8 cellular contexts compared by ENCODE assay signal in the genomic region with DNA sequence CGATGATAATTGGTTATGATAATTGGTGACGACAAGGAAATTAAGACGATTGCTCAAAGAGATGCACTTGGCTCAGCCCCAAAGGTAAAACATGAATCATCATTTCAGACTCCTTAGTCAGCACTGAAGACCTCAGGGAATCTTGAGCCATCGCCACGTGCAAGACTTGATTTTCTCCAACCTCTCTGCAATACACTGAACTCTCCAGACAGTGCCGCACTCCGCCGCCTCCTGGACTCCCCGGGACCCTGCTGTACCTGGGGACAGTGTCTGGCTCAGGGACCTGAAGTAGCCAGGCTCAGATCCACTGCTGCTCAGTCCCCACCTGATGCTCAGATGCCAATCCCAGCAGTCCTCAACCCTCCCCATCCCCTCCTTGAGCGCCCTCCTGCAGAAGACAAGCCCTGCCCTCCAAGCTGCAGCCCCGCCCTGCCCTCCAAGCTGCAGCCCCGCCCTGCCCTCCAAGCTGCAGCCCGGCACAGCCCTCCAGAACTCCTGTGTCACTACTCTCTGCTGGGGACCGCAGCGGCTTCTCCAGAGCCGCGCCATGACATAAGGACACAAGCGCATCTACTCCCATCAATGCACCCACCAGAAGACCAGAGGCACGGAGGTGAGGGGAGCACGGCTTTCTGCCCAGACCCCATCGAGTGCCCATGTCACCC. TPM values are rescaled to one million over a fixed set of nuclear protein-coding genes. Genes with fewer than 3 reads are reported as not detected.
DNase-seq lines count a peak whose midpoint lies in the region; ATAC-seq lines count a peak whose summit lies in the region.

No MANE protein-coding gene starts in this region.

- H3K4me1 ChIP-seq in BLaER1 treated with 17β-estradiol and CSF1 and Interleukin-3, amounts not matched to agents 10 nM and 100 nM, result peaks cover 55 to 61% (median 60%) of the 10 kb centered on the region in 10 experiments
- H3K4me1 ChIP-seq in rectal smooth muscle tissue (ENCODE audit: control insufficient read depth, insufficient read depth, low read length), result peaks cover 3% of the 10 kb centered on the region

- peak overlapping the region; percentile 92 to 100 (median 94) for H3K4me2 ChIP-seq in BLaER1 treated with 17β-estradiol and CSF1 and Interleukin-3, amounts not matched to agents 10 nM and 100 nM

- no peaks in the 10 kb centered on the region for H3K27me3 ChIP-seq in BLaER1 treated with 17β-estradiol and CSF1 and Interleukin-3, amounts not matched to agents 10 nM and 100 nM
- no peaks in the 10 kb centered on the region for H3K27me3 ChIP-seq in rectal smooth muscle tissue (ENCODE audit: control insufficient read depth, insufficient read depth, low read length)

- H3K4me1 Mint-ChIP-seq in activated naive CD8-positive, alpha-beta T cell treated with anti-CD3 and anti-CD28 coated beads, Interleukin-2, amount 50 U/mL, for 24 hours, result peaks cover 47% of the 10 kb centered on the region

- H3K27ac ChIP-seq in BLaER1 treated with 17β-estradiol and CSF1 and Interleukin-3, amounts not matched to agents 10 nM and 100 nM, result peak overlapping the region in 10 of 11 experiments; percentile 51 to 99 (median 91); a peak in 20 of 22 replicates
- peak overlapping the region; percentile 43 for H3K27ac ChIP-seq in rectal smooth muscle tissue (ENCODE audit: low read depth, low read length)

- H3K36me3 Mint-ChIP-seq in activated naive CD8-positive, alpha-beta T cell treated with anti-CD3 and anti-CD28 coated beads, Interleukin-2, amount 50 U/mL, for 24 hours (ENCODE audit: low read depth), result peaks cover 10% of the 10 kb centered on the region

- peak overlapping the region; percentile 52 to 100 (median 78); a peak in 21 of 22 replicates for H3K9ac ChIP-seq in BLaER1 treated with 17β-estradiol and CSF1 and Interleukin-3, amounts not matched to agents 10 nM and 100 nM
- H3K9ac ChIP-seq in rectal smooth muscle tissue (ENCODE audit: low read length), result no peak overlapping the region

- peaks cover 0 to 4% (median 0%) of the 10 kb centered on the region in 11 experiments; a peak in 6 of 22 replicates for H3K9me3 ChIP-seq in BLaER1 treated with 17β-estradiol and CSF1 and Interleukin-3, amounts not matched to agents 10 nM and 100 nM (replicated peaks in 1 of 11)

- H3K27ac Mint-ChIP-seq in activated naive CD8-positive, alpha-beta T cell treated with anti-CD3 and anti-CD28 coated beads, Interleukin-2, amount 50 U/mL, for 24 hours, result peak overlapping the region; percentile 94

- H3K36me3 ChIP-seq in BLaER1 treated with 17β-estradiol and CSF1 and Interleukin-3, amounts not matched to agents 10 nM and 100 nM, result peaks cover 7 to 13% (median 11%) of the 10 kb centered on the region in 11 experiments; a peak in 14 of 22 replicates
- H3K36me3 ChIP-seq in rectal smooth muscle tissue (ENCODE audit: control insufficient read depth, insufficient read depth, low read length), result peaks cover 8% of the 10 kb centered on the region

- H3K4me3 Mint-ChIP-seq in activated naive CD8-positive, alpha-beta T cell treated with anti-CD3 and anti-CD28 coated beads, Interleukin-2, amount 50 U/mL, for 24 hours, result peak overlapping the region; percentile 92

- H3K9me3 Mint-ChIP-seq in activated naive CD8-positive, alpha-beta T cell treated with anti-CD3 and anti-CD28 coated beads, Interleukin-2, amount 50 U/mL, for 24 hours, result no peaks in the 10 kb centered on the region

- ATAC-seq in GM18909 (IDR thresholded peaks at IDR 0.05; ENCODE audit: poor library complexity, unreplicated experiment), result peak; percentile 39
- ATAC-seq in HG03108 (IDR thresholded peaks at IDR 0.05; ENCODE audit: unreplicated experiment), result peak; percentile 11
- peak; percentile 38 for ATAC-seq in activated naive CD8-positive, alpha-beta T cell treated with anti-CD3 and anti-CD28 coated beads, Interleukin-2, amount 50 U/mL, for 24 hours
- peak; percentile 11 for ATAC-seq in left ventricle myocardium superior

- peak; percentile 16 for DNase-seq in NCI-H524 treated with DMSO at 0.1 percent for 48 hours (lab: John Stamatoyannopoulos, UW)
- peak; percentile 54 for DNase-seq in activated naive CD8-positive, alpha-beta T cell treated with anti-CD3 and anti-CD28 coated beads, Interleukin-2, amount 50 U/mL, for 24 hours
- no peak for DNase-seq in left ventricle myocardium superior
- no peak for DNase-seq in KBM-7

- in situ Hi-C loops in KBM-7 (cut with MboI; ENCODE audit: low pct_unique_long_range_greater_than_20kb, low sequenced_read_pairs), result no loop called here

- no peaks in the 10 kb centered on the region for H3K27me3 Mint-ChIP-seq in activated naive CD8-positive, alpha-beta T cell treated with anti-CD3 and anti-CD28 coated beads, Interleukin-2, amount 50 U/mL, for 24 hours

- H3K4me3 ChIP-seq in BLaER1 treated with 17β-estradiol and CSF1 and Interleukin-3, amounts not matched to agents 10 nM and 100 nM, result peak overlapping the region; percentile 59 to 74 (median 65)
- peak overlapping the region; percentile 87 for H3K4me3 ChIP-seq in rectal smooth muscle tissue (ENCODE audit: low read length)

- peaks cover 0 to 42% (median 13%) of the 10 kb centered on the region in 11 experiments; a peak in 13 of 22 replicates for H4K20me1 ChIP-seq in BLaER1 treated with 17β-estradiol and CSF1 and Interleukin-3, amounts not matched to agents 10 nM and 100 nM

- intact Hi-C loops in left ventricle myocardium superior (cut with micrococcal nuclease), result no loop called here

RNA-seq across cellular contexts. Expression of a gene that starts 1.1 kb away (rescaled TPM):
- total RNA-seq in left ventricle myocardium superior, result 9.4 TPM

Comparison
In these comparisons a context has a peak if more than half of its experiments do, and no peak if none do; other contexts are left out.
1. DNase-seq: peak in NCI-H524 treated with DMSO at 0.1 percent for 48 hours (single experiment) and activated naive CD8-positive, alpha-beta T cell treated with anti-CD3 and anti-CD28 coated beads, Interleukin-2, amount 50 U/mL, for 24 hours (single experiment); none in left ventricle myocardium superior (single experiment) and KBM-7 (single experiment).
2. Peak in every context shown above with its lines, with median percentiles within 50 percentile points of each other: ATAC-seq.